In genomic region chr2:230773039-230773773, GRCh38 we compare ENCODE assay signal across 15 cellular contexts.
A peak's percentile ranks its signal among the peaks of the same experiment; 100 is the strongest.
DNase-seq lines count a peak whose midpoint lies in the region; ATAC-seq, FAIRE-seq and TF ChIP-seq lines count a peak whose summit lies in the region.
"Had no signal": no experiment of that assay in that cellular context is flagged by ENCODE, and none has a peak within 500 bp of the region (broad histone marks: within the 10 kb centered on the region; RNA-seq: fewer than 3 reads in every experiment).

No MANE protein-coding gene starts in this region.

- BruUV-seq in K562 (replicated peaks; lab: Mats Ljungman, UMichigan): no TSS peak

- H3K36me3 Mint-ChIP-seq in activated T-cell treated with anti-CD3 and anti-CD28 coated beads, Interleukin-2, amount 50 U/mL, for 72 hours (ENCODE audit: insufficient read depth in 2 of 2): peaks cover 19 to 50% of the 10 kb centered on the region in 2 donors
- H3K36me3 Mint-ChIP-seq in osteocyte (ENCODE audit: unreplicated experiment): peaks cover 30% of the 10 kb centered on the region

- H3K4me3 Mint-ChIP-seq in activated T-cell treated with anti-CD3 and anti-CD28 coated beads, Interleukin-2, amount 50 U/mL, for 72 hours: peak overlapping the region in 1 of 2 donors; percentile 3
- H3K4me3 Mint-ChIP-seq in osteocyte (ENCODE audit: unreplicated experiment): no peak overlapping the region
- H3K4me3 Mint-ChIP-seq: naive B cell had no signal

- no peak for TF ChIP-seq POLR2A in K562 (conservative IDR thresholded peaks at IDR 0.05)

- H3K36me3 ChIP-seq in RWPE2 (ENCODE audit: low read depth): peaks cover 35% of the 10 kb centered on the region
- H3K36me3 ChIP-seq in K562 (ENCODE audit: control insufficient read depth, insufficient read depth, low read length): peaks cover 70% of the 10 kb centered on the region
- peaks cover 0 to 18% (median 0%) of the 10 kb centered on the region in 9 donors for H3K36me3 ChIP-seq in heart right ventricle

- WGBS in K562 (ENCODE audit: insufficient coverage, low coverage, missing lambda C conversion rate): 82% methylated on average over 3 of the region's 4 CpGs
- 83 to 97% methylated on average over 4 of the region's 4 CpGs for WGBS in heart right ventricle, 2 donors

- H3K27ac Mint-ChIP-seq in activated T-cell treated with anti-CD3 and anti-CD28 coated beads, Interleukin-2, amount 50 U/mL, for 72 hours: peak overlapping the region; percentile 35
- H3K27ac Mint-ChIP-seq in osteocyte (ENCODE audit: unreplicated experiment): peak overlapping the region; percentile 88

- H3K27me3 Mint-ChIP-seq in activated T-cell treated with anti-CD3 and anti-CD28 coated beads, Interleukin-2, amount 50 U/mL, for 72 hours (ENCODE audit: low read depth): no peaks in the 10 kb centered on the region
- no peaks in the 10 kb centered on the region for H3K27me3 Mint-ChIP-seq in osteocyte (ENCODE audit: unreplicated experiment)
- H3K27me3 Mint-ChIP-seq: naive B cell had no signal

- no peak overlapping the region for H3K4me2 ChIP-seq in K562 (ENCODE audit: insufficient read depth, low read length)

- no peak overlapping the region for H3K9ac ChIP-seq in K562 (ENCODE audit: insufficient read depth in 1 of 2, low read depth in 2 of 2, low read length in 2 of 2)

- H3K9me1 ChIP-seq in K562 (ENCODE audit: control insufficient read depth, insufficient read depth, low read length): no peaks in the 10 kb centered on the region

- no peaks in the 10 kb centered on the region for H3K27me3 ChIP-seq in RWPE2 (ENCODE audit: insufficient read depth, poor library complexity, severe bottlenecking)
- no peaks in the 10 kb centered on the region for H3K27me3 ChIP-seq in K562 (ENCODE audit: control insufficient read depth in 2 of 2, insufficient read depth in 2 of 2, low read length in 2 of 2)
- no peaks in the 10 kb centered on the region for H3K27me3 ChIP-seq in heart right ventricle

- H3K9me3 Mint-ChIP-seq in activated T-cell treated with anti-CD3 and anti-CD28 coated beads, Interleukin-2, amount 50 U/mL, for 72 hours: no peaks in the 10 kb centered on the region
- peaks cover 11% of the 10 kb centered on the region for H3K9me3 Mint-ChIP-seq in osteocyte (ENCODE audit: unreplicated experiment)
- H3K9me3 Mint-ChIP-seq: naive B cell had no signal

- H3K79me2 ChIP-seq in K562 (ENCODE audit: control insufficient read depth, insufficient read depth, low read length): peaks cover 87% of the 10 kb centered on the region

- H2AFZ ChIP-seq in K562 (ENCODE audit: low read depth, low read length): no peak overlapping the region

- DNase-seq in activated T-cell treated with anti-CD3 and anti-CD28 coated beads, Interleukin-2, amount 50 U/mL, for 72 hours: peak in 1 of 2 donors; percentile 22
- no peak for DNase-seq in activated T-cell treated with anti-CD3 and anti-CD28 coated beads, Interleukin-2, amount 50 U/mL, for 48 hours
- DNase-seq in RWPE2 (ENCODE audit: low spot score) (no peak), K562 (ENCODE audit: extremely low read depth in 1 of 4, low spot score in 3 of 4) (peak in 1 of 4 experiments; percentile 21), osteocyte (ENCODE audit: extremely low spot score, unreplicated experiment) (no peak), NCI-H774 (lab: John Stamatoyannopoulos, UW) (no peak), heart right ventricle (no peak)
- DNase-seq: glutamatergic neuron, naive B cell, NCI-H1417 treated with DMSO at 0.1 percent for 48 hours, NCI-H2171 had no signal

- POLR2A ChIA-PET in K562 (lab: Yijun Ruan, JAX): interaction anchor here (0.6 to 1.0 kb wide), 2 partner anchors 10 to 123 kb away, joined by 3 read pairs; no protein-coding TSS in a partner anchor

- TF ChIP-seq RAD21 in K562 (CRISPR knock-in tag; conservative IDR thresholded peaks at IDR 0.05 in 1 of 2, IDR thresholded peaks at IDR 0.05 in 1 of 2): no peak

- no peak for FAIRE-seq in K562 (lab: Jason Lieb, UNC)
- FAIRE-seq: colon, H1 had no signal

- H3K27ac ChIP-seq in RWPE2 (ENCODE audit: poor library complexity, severe bottlenecking) (peak overlapping the region; percentile 97), K562 (ENCODE audit: extremely low read depth, low read depth, low read length) (peak overlapping the region; percentile 91; the same call in 2 of the 3 replicates), heart right ventricle (peak overlapping the region in 2 of 10 donors; percentile 63 to 65)

- no peak overlapping the region for H3K4me3 ChIP-seq in RWPE2 (ENCODE audit: severe bottlenecking)
- H3K4me3 ChIP-seq in K562: no peak overlapping the region
- no peak overlapping the region for H3K4me3 ChIP-seq in heart right ventricle
- H3K4me3 ChIP-seq: lung had no signal

- H3K4me1 ChIP-seq in RWPE2 (ENCODE audit: insufficient read depth, poor library complexity, severe bottlenecking) (peaks cover 54% of the 10 kb centered on the region), K562 (replicated peaks in 1 of 2; ENCODE audit: control insufficient read depth in 2 of 2, insufficient read depth in 2 of 2, low read length in 2 of 2) (peaks cover 5 to 26% of the 10 kb centered on the region in 2 experiments; a peak in 4 of 5 replicates), heart right ventricle (peaks cover 0 to 50% (median 25%) of the 10 kb centered on the region in 9 donors)

- no peak for TF ChIP-seq EP300 in K562 (IDR thresholded peaks at IDR 0.05; ENCODE audit: low read length)

- H3K9me3 ChIP-seq in RWPE2 (ENCODE audit: severe bottlenecking) (no peaks in the 10 kb centered on the region), K562 (replicated peaks; ENCODE audit: control insufficient read depth, insufficient read depth, low read depth, low read length) (no peaks in the 10 kb centered on the region), heart right ventricle (peaks cover 0 to 5% (median 0%) of the 10 kb centered on the region in 11 donors)

- intact Hi-C loops in K562 (cut with micrococcal nuclease) (no loop called here), heart right ventricle (cut with DNase I) (no loop called here)

- H3K4me1 Mint-ChIP-seq in activated T-cell treated with anti-CD3 and anti-CD28 coated beads, Interleukin-2, amount 50 U/mL, for 72 hours (ENCODE audit: low read depth): peaks cover 85% of the 10 kb centered on the region
- peaks cover 23% of the 10 kb centered on the region for H3K4me1 Mint-ChIP-seq in osteocyte (ENCODE audit: unreplicated experiment)

- in situ Hi-C loops in K562 (cut with MboI): no loop called here

- peak; percentile 64 to 89 for ATAC-seq in activated T-cell treated with anti-CD3 and anti-CD28 coated beads, Interleukin-2, amount 50 U/mL, for 72 hours (replicated peaks in 1 of 2)
- ATAC-seq in RWPE2 (ENCODE audit: low read depth) (no peak), K562 (peak; percentile 52), heart right ventricle (no peak), HG02798 (IDR thresholded peaks at IDR 0.05; ENCODE audit: poor library complexity, unreplicated experiment) (no peak)

- TF ChIP-seq CTCF in RWPE2 (IDR thresholded peaks at IDR 0.05; ENCODE audit: poor library complexity, severe bottlenecking) (no peak), K562 (IDR thresholded peaks at IDR 0.05 in 2 of 3, conservative IDR thresholded peaks at IDR 0.05 in 1 of 3; ENCODE audit: insufficient read depth in 2 of 3, low read depth in 1 of 3, low read length in 3 of 3) (no peak), osteocyte (IDR thresholded peaks at IDR 0.05) (no peak), heart right ventricle (IDR thresholded peaks at IDR 0.05) (no peak)

- H4K20me1 ChIP-seq in K562 (replicated peaks; ENCODE audit: control insufficient read depth, insufficient read depth, low read length): no peaks in the 10 kb centered on the region

- CTCF ChIA-PET in K562 (lab: Yijun Ruan, JAX; ENCODE audit: low intra/inter-chr PET ratio): no interaction called here

TF ChIP-seq in K562, 482 proteins besides CTCF, POLR2A, EP300 and RAD21 (continues in another document):
- TF ChIP-seq ZNF707 (CRISPR knock-in tag; conservative IDR thresholded peaks at IDR 0.05): no peak
- TF ChIP-seq POU5F1 (IDR thresholded peaks at IDR 0.05; ENCODE audit: borderline replicate concordance, low read depth, low read length, partially characterized antibody): no peak
- TF ChIP-seq ZBTB1 (CRISPR knock-in tag; IDR thresholded peaks at IDR 0.05; ENCODE audit: borderline replicate concordance, low read depth): peak; percentile 62
- no peak for TF ChIP-seq ZNF175 (CRISPR knock-in tag; IDR thresholded peaks at IDR 0.05; ENCODE audit: low read depth)
- TF ChIP-seq AFF4 (CRISPR knock-in tag; IDR thresholded peaks at IDR 0.05): no peak
- no peak for TF ChIP-seq TSC22D4 (tag; IDR thresholded peaks at IDR 0.05)
- TF ChIP-seq ATF1 (CRISPR knock-in tag; IDR thresholded peaks at IDR 0.05): no peak
- TF ChIP-seq ATF1 (tag; IDR thresholded peaks at IDR 0.05): no peak

Comparison
In these comparisons a context has a peak if more than half of its experiments do, and no peak if none do; other contexts are left out.
1. ATAC-seq: peak in activated T-cell treated with anti-CD3 and anti-CD28 coated beads, Interleukin-2, amount 50 U/mL, for 72 hours (2 of 2) and K562 (single experiment); none in RWPE2 (single experiment), heart right ventricle (0 of 8) and HG02798 (single experiment).